Comparison of ENCODE assay signal across 1 cellular context in the genomic region with DNA sequence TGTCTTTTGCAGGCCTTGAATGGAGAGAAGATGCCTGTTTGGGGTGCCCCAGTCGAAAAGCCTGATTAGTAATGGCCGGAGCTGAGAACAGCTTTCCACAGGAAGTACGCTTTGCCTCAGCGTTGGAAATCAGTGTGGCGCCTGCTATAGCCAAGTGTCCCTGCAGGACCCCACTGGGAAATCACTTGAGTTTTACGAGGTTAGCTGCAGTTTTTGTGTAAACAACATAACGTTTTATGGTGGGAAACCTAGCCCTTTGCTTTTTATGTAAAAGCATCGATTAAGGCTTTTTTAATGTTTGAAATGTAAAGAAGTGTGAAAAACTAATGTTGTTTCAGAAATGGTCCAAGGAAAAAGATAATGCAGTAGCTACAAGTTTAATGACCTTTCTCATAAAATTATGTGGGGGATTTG.
TF ChIP-seq lines count a peak whose summit lies in the region.

No MANE protein-coding gene starts in this region.

TF ChIP-seq in HEK293, 187 proteins besides CTCF, POLR2A, EP300 and RAD21 (continued from another document and continues in another):
- TF ChIP-seq, protein P1, sequence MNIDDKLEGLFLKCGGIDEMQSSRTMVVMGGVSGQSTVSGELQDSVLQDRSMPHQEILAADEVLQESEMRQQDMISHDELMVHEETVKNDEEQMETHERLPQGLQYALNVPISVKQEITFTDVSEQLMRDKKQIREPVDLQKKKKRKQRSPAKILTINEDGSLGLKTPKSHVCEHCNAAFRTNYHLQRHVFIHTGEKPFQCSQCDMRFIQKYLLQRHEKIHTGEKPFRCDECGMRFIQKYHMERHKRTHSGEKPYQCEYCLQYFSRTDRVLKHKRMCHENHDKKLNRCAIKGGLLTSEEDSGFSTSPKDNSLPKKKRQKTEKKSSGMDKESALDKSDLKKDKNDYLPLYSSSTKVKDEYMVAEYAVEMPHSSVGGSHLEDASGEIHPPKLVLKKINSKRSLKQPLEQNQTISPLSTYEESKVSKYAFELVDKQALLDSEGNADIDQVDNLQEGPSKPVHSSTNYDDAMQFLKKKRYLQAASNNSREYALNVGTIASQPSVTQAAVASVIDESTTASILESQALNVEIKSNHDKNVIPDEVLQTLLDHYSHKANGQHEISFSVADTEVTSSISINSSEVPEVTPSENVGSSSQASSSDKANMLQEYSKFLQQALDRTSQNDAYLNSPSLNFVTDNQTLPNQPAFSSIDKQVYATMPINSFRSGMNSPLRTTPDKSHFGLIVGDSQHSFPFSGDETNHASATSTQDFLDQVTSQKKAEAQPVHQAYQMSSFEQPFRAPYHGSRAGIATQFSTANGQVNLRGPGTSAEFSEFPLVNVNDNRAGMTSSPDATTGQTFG (tag by site-specific recombination; IDR thresholded peaks at IDR 0.05; ENCODE audit: borderline replicate concordance) = no peak
- TF ChIP-seq ZNF2 (tag by site-specific recombination; IDR thresholded peaks at IDR 0.05) (peak; percentile 82; the same call in 1 of the 2 replicates), ZSCAN4 (tag by site-specific recombination; IDR thresholded peaks at IDR 0.05) (peak; percentile 51; the same call in 1 of the 2 replicates), ZNF114 (tag by site-specific recombination; IDR thresholded peaks at IDR 0.05) (no peak), KLF7 (tag by site-specific recombination; IDR thresholded peaks at IDR 0.05; ENCODE audit: borderline replicate concordance) (0 out of 2 replicates have a peak, but pooled peaks have one; percentile 55), OSR2 (tag by site-specific recombination; IDR thresholded peaks at IDR 0.05) (peak; percentile 98), TCF7L2 (IDR thresholded peaks at IDR 0.05; ENCODE audit: borderline replicate concordance, low read depth, low read length) (peak; percentile 93), GLI4 (tag by site-specific recombination; IDR thresholded peaks at IDR 0.05) (no peak), ZBTB17 (tag by site-specific recombination; IDR thresholded peaks at IDR 0.05) (peak; percentile 90), KLF10 (tag by site-specific recombination; IDR thresholded peaks at IDR 0.05) (peak; percentile 51; the same call in 1 of the 2 replicates), PRDM6 (tag by site-specific recombination; IDR thresholded peaks at IDR 0.05) (peak; percentile 100), ZNF10 (tag by site-specific recombination; IDR thresholded peaks at IDR 0.05) (peak; percentile 67; the same call in 1 of the 2 replicates), ZNF449 (tag by site-specific recombination; IDR thresholded peaks at IDR 0.05) (peak; percentile 61; the same call in 1 of the 2 replicates), ZNF391 (tag by site-specific recombination; IDR thresholded peaks at IDR 0.05; ENCODE audit: borderline replicate concordance, low read depth) (peak; percentile 51; the same call in 1 of the 2 replicates), KLF1 (tag by site-specific recombination; IDR thresholded peaks at IDR 0.05) (no peak), ZNF791 (tag by site-specific recombination; IDR thresholded peaks at IDR 0.05) (no peak), ZNF221 (tag by site-specific recombination; IDR thresholded peaks at IDR 0.05; ENCODE audit: borderline replicate concordance) (peak; percentile 82; the same call in 1 of the 2 replicates), BCL11A (tag by site-specific recombination; IDR thresholded peaks at IDR 0.05; ENCODE audit: low read depth) (peak; percentile 68; the same call in 1 of the 2 replicates), ZNF335 (tag by site-specific recombination; conservative IDR thresholded peaks at IDR 0.05) (peak; percentile 69), ZNF398 (tag by site-specific recombination; IDR thresholded peaks at IDR 0.05) (peak; percentile 58), WT1 (tag by site-specific recombination; IDR thresholded peaks at IDR 0.05) (peak; percentile 89), ZBTB8A (tag by site-specific recombination; IDR thresholded peaks at IDR 0.05) (peak; percentile 68), ZSCAN30 (tag by site-specific recombination; IDR thresholded peaks at IDR 0.05) (peak; percentile 94), ZNF214 (tag by site-specific recombination; IDR thresholded peaks at IDR 0.05; ENCODE audit: borderline replicate concordance) (no peak), ZNF585B (tag by site-specific recombination; IDR thresholded peaks at IDR 0.05) (no peak), ZNF423 (tag by site-specific recombination; IDR thresholded peaks at IDR 0.05) (peak; percentile 43; the same call in 1 of the 2 replicates), ZNF341 (tag by site-specific recombination; IDR thresholded peaks at IDR 0.05; ENCODE audit: low read depth) (peak; percentile 80), HOXD13 (CRISPR knock-in tag; IDR thresholded peaks at IDR 0.05; ENCODE audit: borderline replicate concordance) (peak; percentile 95), TRIM28 (IDR thresholded peaks at IDR 0.05; ENCODE audit: borderline replicate concordance, low read length) (peak; percentile 93), ZNF777 (tag by site-specific recombination; IDR thresholded peaks at IDR 0.05; ENCODE audit: borderline replicate concordance) (no peak), ZNF169 (tag by site-specific recombination; IDR thresholded peaks at IDR 0.05) (no peak), YY1 (tag by site-specific recombination; IDR thresholded peaks at IDR 0.05) (peak; percentile 60; the same call in 1 of the 2 replicates), ZBTB26 (tag by site-specific recombination; optimal IDR thresholded peaks at IDR 0.05) (no peak), ZBTB1 (tag by site-specific recombination; IDR thresholded peaks at IDR 0.05) (no peak)
- TF ChIP-seq, protein P2, sequence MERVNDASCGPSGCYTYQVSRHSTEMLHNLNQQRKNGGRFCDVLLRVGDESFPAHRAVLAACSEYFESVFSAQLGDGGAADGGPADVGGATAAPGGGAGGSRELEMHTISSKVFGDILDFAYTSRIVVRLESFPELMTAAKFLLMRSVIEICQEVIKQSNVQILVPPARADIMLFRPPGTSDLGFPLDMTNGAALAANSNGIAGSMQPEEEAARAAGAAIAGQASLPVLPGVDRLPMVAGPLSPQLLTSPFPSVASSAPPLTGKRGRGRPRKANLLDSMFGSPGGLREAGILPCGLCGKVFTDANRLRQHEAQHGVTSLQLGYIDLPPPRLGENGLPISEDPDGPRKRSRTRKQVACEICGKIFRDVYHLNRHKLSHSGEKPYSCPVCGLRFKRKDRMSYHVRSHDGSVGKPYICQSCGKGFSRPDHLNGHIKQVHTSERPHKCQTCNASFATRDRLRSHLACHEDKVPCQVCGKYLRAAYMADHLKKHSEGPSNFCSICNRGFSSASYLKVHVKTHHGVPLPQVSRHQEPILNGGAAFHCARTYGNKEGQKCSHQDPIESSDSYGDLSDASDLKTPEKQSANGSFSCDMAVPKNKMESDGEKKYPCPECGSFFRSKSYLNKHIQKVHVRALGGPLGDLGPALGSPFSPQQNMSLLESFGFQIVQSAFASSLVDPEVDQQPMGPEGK (tag by site-specific recombination; IDR thresholded peaks at IDR 0.05) = peak; percentile 68
- TF ChIP-seq, protein P3, sequence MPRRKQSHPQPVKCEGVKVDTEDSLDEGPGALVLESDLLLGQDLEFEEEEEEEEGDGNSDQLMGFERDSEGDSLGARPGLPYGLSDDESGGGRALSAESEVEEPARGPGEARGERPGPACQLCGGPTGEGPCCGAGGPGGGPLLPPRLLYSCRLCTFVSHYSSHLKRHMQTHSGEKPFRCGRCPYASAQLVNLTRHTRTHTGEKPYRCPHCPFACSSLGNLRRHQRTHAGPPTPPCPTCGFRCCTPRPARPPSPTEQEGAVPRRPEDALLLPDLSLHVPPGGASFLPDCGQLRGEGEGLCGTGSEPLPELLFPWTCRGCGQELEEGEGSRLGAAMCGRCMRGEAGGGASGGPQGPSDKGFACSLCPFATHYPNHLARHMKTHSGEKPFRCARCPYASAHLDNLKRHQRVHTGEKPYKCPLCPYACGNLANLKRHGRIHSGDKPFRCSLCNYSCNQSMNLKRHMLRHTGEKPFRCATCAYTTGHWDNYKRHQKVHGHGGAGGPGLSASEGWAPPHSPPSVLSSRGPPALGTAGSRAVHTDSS (tag by site-specific recombination; IDR thresholded peaks at IDR 0.05) = peak; percentile 27; the same call in 1 of the 2 replicates
- TF ChIP-seq, protein P4, sequence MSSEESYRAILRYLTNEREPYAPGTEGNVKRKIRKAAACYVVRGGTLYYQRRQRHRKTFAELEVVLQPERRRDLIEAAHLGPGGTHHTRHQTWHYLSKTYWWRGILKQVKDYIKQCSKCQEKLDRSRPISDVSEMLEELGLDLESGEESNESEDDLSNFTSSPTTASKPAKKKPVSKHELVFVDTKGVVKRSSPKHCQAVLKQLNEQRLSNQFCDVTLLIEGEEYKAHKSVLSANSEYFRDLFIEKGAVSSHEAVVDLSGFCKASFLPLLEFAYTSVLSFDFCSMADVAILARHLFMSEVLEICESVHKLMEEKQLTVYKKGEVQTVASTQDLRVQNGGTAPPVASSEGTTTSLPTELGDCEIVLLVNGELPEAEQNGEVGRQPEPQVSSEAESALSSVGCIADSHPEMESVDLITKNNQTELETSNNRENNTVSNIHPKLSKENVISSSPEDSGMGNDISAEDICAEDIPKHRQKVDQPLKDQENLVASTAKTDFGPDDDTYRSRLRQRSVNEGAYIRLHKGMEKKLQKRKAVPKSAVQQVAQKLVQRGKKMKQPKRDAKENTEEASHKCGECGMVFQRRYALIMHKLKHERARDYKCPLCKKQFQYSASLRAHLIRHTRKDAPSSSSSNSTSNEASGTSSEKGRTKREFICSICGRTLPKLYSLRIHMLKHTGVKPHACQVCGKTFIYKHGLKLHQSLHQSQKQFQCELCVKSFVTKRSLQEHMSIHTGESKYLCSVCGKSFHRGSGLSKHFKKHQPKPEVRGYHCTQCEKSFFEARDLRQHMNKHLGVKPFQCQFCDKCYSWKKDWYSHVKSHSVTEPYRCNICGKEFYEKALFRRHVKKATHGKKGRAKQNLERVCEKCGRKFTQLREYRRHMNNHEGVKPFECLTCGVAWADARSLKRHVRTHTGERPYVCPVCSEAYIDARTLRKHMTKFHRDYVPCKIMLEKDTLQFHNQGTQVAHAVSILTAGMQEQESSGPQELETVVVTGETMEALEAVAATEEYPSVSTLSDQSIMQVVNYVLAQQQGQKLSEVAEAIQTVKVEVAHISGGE (tag by site-specific recombination; conservative IDR thresholded peaks at IDR 0.05; ENCODE audit: low read depth) = peak; percentile 26; the same call in 1 of the 2 replicates
- TF ChIP-seq, protein P5, sequence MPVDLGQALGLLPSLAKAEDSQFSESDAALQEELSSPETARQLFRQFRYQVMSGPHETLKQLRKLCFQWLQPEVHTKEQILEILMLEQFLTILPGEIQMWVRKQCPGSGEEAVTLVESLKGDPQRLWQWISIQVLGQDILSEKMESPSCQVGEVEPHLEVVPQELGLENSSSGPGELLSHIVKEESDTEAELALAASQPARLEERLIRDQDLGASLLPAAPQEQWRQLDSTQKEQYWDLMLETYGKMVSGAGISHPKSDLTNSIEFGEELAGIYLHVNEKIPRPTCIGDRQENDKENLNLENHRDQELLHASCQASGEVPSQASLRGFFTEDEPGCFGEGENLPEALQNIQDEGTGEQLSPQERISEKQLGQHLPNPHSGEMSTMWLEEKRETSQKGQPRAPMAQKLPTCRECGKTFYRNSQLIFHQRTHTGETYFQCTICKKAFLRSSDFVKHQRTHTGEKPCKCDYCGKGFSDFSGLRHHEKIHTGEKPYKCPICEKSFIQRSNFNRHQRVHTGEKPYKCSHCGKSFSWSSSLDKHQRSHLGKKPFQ (tag by site-specific recombination; IDR thresholded peaks at IDR 0.05) = peak; percentile 83
